ENCODE assay signal across 12 cellular contexts in the genomic region with DNA sequence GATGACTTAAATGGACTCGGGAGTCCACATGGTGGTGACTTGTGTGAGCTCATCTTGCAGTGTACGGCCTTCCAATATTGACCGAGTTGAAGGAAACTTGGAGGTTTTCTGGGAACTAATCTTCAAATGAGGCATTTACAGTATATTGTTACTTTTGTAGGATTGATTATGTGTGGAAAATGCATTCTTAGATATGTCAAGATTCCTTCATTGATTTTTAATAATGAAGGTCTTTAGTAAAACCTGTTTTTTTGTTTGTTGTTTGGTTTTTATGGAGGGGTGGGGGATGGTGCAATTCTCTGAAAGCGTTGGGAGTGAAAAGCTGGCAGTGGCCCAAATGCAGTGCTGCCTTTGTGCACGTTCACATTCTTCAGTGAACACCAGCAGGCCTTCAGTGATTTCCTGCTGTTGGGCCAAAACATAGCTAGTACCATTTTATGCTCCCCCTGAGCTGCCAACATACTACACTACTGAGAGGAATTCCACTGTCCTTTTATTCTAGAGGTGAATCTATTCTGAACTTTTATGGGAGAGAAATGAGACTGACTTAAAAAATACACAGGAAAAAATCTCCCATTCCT. TPM values are rescaled to one million over a fixed set of nuclear protein-coding genes. Genes with fewer than 3 reads are reported as not detected.
DNase-seq lines count a peak whose midpoint lies in the region; ATAC-seq and FAIRE-seq lines count a peak whose summit lies in the region.
"Had no signal": no experiment of that assay in that cellular context is flagged by ENCODE, and none has a peak within 500 bp of the region (broad histone marks: within the 10 kb centered on the region; RNA-seq: fewer than 3 reads in every experiment).

No MANE protein-coding gene starts in this region.

- ATAC-seq in GM19452 (IDR thresholded peaks at IDR 0.05; ENCODE audit: unreplicated experiment) = no peak
- ATAC-seq in GM21619 (IDR thresholded peaks at IDR 0.05; ENCODE audit: unreplicated experiment) = no peak
- ATAC-seq in naive thymus-derived CD8-positive, alpha-beta T cell = no peak
- ATAC-seq: activated naive CD8-positive, alpha-beta T cell treated with anti-CD3 and anti-CD28 coated beads, Interleukin-2, amount 50 U/mL, for 24 hours had no signal

- DNase-seq in EL (peak; percentile 50), NCI-H345 (lab: John Stamatoyannopoulos, UW) (peak; percentile 55), dermis blood vessel endothelial cell (peak; percentile 90), mesenchymal stem cell (peak; percentile 37), small intestine (no peak)
- no peak for DNase-seq in naive thymus-derived CD8-positive, alpha-beta T cell
- DNase-seq: activated CD4-positive, alpha-beta T cell treated with anti-CD3 and anti-CD28 coated beads, Interleukin-2, amount 10 ng/mL, durations not matched to agents 7 days and 5 days; activated naive CD8-positive, alpha-beta T cell treated with anti-CD3 and anti-CD28 coated beads, Interleukin-2, amount 50 U/mL, for 24 hours; Peyer's patch had no signal

- no peaks in the 10 kb centered on the region for H3K27me3 Mint-ChIP-seq in naive thymus-derived CD8-positive, alpha-beta T cell
- H3K27me3 Mint-ChIP-seq: activated CD4-positive, alpha-beta T cell treated with anti-CD3 and anti-CD28 coated beads, Interleukin-2, amount 10 ng/mL, durations not matched to agents 7 days and 5 days; activated naive CD8-positive, alpha-beta T cell treated with anti-CD3 and anti-CD28 coated beads, Interleukin-2, amount 50 U/mL, for 24 hours had no signal

- H3K23ac ChIP-seq in mesenchymal stem cell (ENCODE audit: low read length in 2 of 2) = no peak overlapping the region

- no peak overlapping the region for H3K4me2 ChIP-seq in mesenchymal stem cell (ENCODE audit: low read length, poor library complexity, severe bottlenecking)
- H3K4me2 ChIP-seq: KMS-11 had no signal

- H4K91ac ChIP-seq in mesenchymal stem cell (ENCODE audit: low read length) = no peak overlapping the region

- H3K4me3 Mint-ChIP-seq in naive thymus-derived CD8-positive, alpha-beta T cell = peak overlapping the region in 2 of 10 donors; percentile 14 to 54
- H3K4me3 Mint-ChIP-seq: activated CD4-positive, alpha-beta T cell treated with anti-CD3 and anti-CD28 coated beads, Interleukin-2, amount 10 ng/mL, durations not matched to agents 7 days and 5 days; activated naive CD8-positive, alpha-beta T cell treated with anti-CD3 and anti-CD28 coated beads, Interleukin-2, amount 50 U/mL, for 24 hours had no signal

- H3K9me3 ChIP-seq in mesenchymal stem cell (ENCODE audit: control insufficient read depth, low read length) (peaks cover 16% of the 10 kb centered on the region), small intestine (ENCODE audit: control insufficient read depth, low read depth) (no peaks in the 10 kb centered on the region)
- H3K9me3 ChIP-seq: Peyer's patch had no signal

- no peak overlapping the region for H4K8ac ChIP-seq in mesenchymal stem cell (ENCODE audit: low read length)

- no peak overlapping the region for H2AFZ ChIP-seq in mesenchymal stem cell (ENCODE audit: low read depth, low read length)

- no peak overlapping the region for H3K18ac ChIP-seq in mesenchymal stem cell (ENCODE audit: low read depth in 1 of 2, low read length in 2 of 2)

- peaks cover 4% of the 10 kb centered on the region for H3K4me1 ChIP-seq in mesenchymal stem cell (ENCODE audit: control insufficient read depth, insufficient read depth, low read depth, low read length)
- H3K4me1 ChIP-seq in small intestine (ENCODE audit: control insufficient read depth in 2 of 2, insufficient read depth in 1 of 2, low read depth in 1 of 2, low read length in 1 of 2) = peaks cover 0 to 7% of the 10 kb centered on the region in 2 donors

- H2BK12ac ChIP-seq in mesenchymal stem cell (ENCODE audit: low read length in 2 of 2) = no peak overlapping the region

- H2BK120ac ChIP-seq in mesenchymal stem cell (ENCODE audit: low read depth, low read length) = no peak overlapping the region

- H3K36me3 Mint-ChIP-seq in naive thymus-derived CD8-positive, alpha-beta T cell = peaks cover 3 to 36% (median 14%) of the 10 kb centered on the region in 3 donors

- no peak overlapping the region for H3K4me3 ChIP-seq in mesenchymal stem cell (ENCODE audit: insufficient read depth in 1 of 2, low read depth in 1 of 2, low read length in 2 of 2)
- H3K4me3 ChIP-seq in small intestine (ENCODE audit: low read depth in 1 of 2, low read length in 2 of 2) = no peak overlapping the region
- H3K4me3 ChIP-seq: Peyer's patch had no signal

- H3K14ac ChIP-seq in mesenchymal stem cell (ENCODE audit: low read length in 2 of 2) = no peak overlapping the region

- H3K79me1 ChIP-seq in mesenchymal stem cell (replicated peaks; ENCODE audit: low read length, poor library complexity, severe bottlenecking) = peaks cover 33% of the 10 kb centered on the region

- no peak overlapping the region for H3K9ac ChIP-seq in mesenchymal stem cell (ENCODE audit: low read length)
- H3K9ac ChIP-seq: KMS-11 had no signal

- H3K9me3 Mint-ChIP-seq in naive thymus-derived CD8-positive, alpha-beta T cell = peaks cover 0 to 37% (median 19%) of the 10 kb centered on the region in 9 donors

- H3K4me1 Mint-ChIP-seq in naive thymus-derived CD8-positive, alpha-beta T cell = peaks cover 27 to 81% (median 66%) of the 10 kb centered on the region in 4 donors

- peak overlapping the region in 5 of 10 donors; percentile 4 to 66 (median 34) for H3K27ac Mint-ChIP-seq in naive thymus-derived CD8-positive, alpha-beta T cell
- H3K27ac Mint-ChIP-seq: activated CD4-positive, alpha-beta T cell treated with anti-CD3 and anti-CD28 coated beads, Interleukin-2, amount 10 ng/mL, durations not matched to agents 7 days and 5 days; activated naive CD8-positive, alpha-beta T cell treated with anti-CD3 and anti-CD28 coated beads, Interleukin-2, amount 50 U/mL, for 24 hours had no signal

- H3K36me3 ChIP-seq in mesenchymal stem cell (ENCODE audit: control insufficient read depth in 1 of 2, insufficient read depth in 2 of 2, low read depth in 1 of 2, low read length in 2 of 2) (no peaks in the 10 kb centered on the region), small intestine (ENCODE audit: control insufficient read depth in 2 of 2, insufficient read depth in 2 of 2, low read length in 2 of 2) (no peaks in the 10 kb centered on the region)
- H3K36me3 ChIP-seq: Peyer's patch had no signal

- no peak overlapping the region for H2AK5ac ChIP-seq in mesenchymal stem cell (ENCODE audit: low read length, severe bottlenecking)

- H2BK5ac ChIP-seq in mesenchymal stem cell (ENCODE audit: low read depth, low read length, poor library complexity, severe bottlenecking) = no peak overlapping the region

- H3K4ac ChIP-seq in mesenchymal stem cell (ENCODE audit: low read depth in 1 of 2, low read length in 2 of 2) = no peak overlapping the region

- WGBS in mesenchymal stem cell = 61% methylated on average over 5 of the region's 5 CpGs
- WGBS in small intestine, 3 donors = 55 to 63% (median 58%) methylated on average over 5 of the region's 5 CpGs

- H3K27me3 ChIP-seq in mesenchymal stem cell (ENCODE audit: control insufficient read depth in 1 of 2, insufficient read depth in 1 of 2, low read length in 2 of 2) (no peaks in the 10 kb centered on the region), small intestine (ENCODE audit: control insufficient read depth in 2 of 2, insufficient read depth in 2 of 2, low read length in 2 of 2) (no peaks in the 10 kb centered on the region)
- H3K27me3 ChIP-seq: Peyer's patch had no signal

- H2BK15ac ChIP-seq in mesenchymal stem cell (ENCODE audit: low read depth, poor library complexity, severe bottlenecking) = peak overlapping the region; percentile 58

- no peak for FAIRE-seq in small intestine (lab: Jason Lieb, UNC)

- H3K27ac ChIP-seq in mesenchymal stem cell (ENCODE audit: low read length, poor library complexity, severe bottlenecking) (no peak overlapping the region), small intestine (ENCODE audit: low read depth in 1 of 2, low read length in 1 of 2) (no peak overlapping the region)
- H3K27ac ChIP-seq: KMS-11, Peyer's patch had no signal

- POLR2A ChIA-PET in naive thymus-derived CD8-positive, alpha-beta T cell (lab: Charles Lee) = interaction anchor here (0.5 to 1.2 kb wide), 2 partner anchors 9 to 12 kb away, joined by 3 read pairs; no protein-coding TSS in a partner anchor

RNA-seq across cellular contexts. Expression of a gene that starts 50.4 kb away (rescaled TPM):
- 99.4 and 124 TPM in 2 replicates for total RNA-seq in dermis blood vessel endothelial cell
- 45.3 TPM for polyA plus RNA-seq in mesenchymal stem cell (2013, experiment 1 of 2)
- 48.1 TPM for polyA plus RNA-seq in mesenchymal stem cell (2013, experiment 2 of 2)
- polyA plus RNA-seq in small intestine = 10 to 100 TPM; 26.7 to 35.8 (median 28.9) TPM
- total RNA-seq in naive thymus-derived CD8-positive, alpha-beta T cell = 10 to 100 TPM; 72.6 to 78.6 TPM
- polyA plus RNA-seq in naive thymus-derived CD8-positive, alpha-beta T cell = 10 to 100 TPM; 11.0 to 25.5 (median 24.0) TPM

Comparison
In these comparisons a context has a peak if more than half of its experiments do, and no peak if none do; other contexts are left out.
1. DNase-seq: peak in EL (single experiment), NCI-H345 (single experiment), dermis blood vessel endothelial cell (single experiment) and mesenchymal stem cell (single experiment); none in small intestine (single experiment) and naive thymus-derived CD8-positive, alpha-beta T cell (0 of 10).